ENCODE assay signal across 17 cellular contexts in the genomic region with DNA sequence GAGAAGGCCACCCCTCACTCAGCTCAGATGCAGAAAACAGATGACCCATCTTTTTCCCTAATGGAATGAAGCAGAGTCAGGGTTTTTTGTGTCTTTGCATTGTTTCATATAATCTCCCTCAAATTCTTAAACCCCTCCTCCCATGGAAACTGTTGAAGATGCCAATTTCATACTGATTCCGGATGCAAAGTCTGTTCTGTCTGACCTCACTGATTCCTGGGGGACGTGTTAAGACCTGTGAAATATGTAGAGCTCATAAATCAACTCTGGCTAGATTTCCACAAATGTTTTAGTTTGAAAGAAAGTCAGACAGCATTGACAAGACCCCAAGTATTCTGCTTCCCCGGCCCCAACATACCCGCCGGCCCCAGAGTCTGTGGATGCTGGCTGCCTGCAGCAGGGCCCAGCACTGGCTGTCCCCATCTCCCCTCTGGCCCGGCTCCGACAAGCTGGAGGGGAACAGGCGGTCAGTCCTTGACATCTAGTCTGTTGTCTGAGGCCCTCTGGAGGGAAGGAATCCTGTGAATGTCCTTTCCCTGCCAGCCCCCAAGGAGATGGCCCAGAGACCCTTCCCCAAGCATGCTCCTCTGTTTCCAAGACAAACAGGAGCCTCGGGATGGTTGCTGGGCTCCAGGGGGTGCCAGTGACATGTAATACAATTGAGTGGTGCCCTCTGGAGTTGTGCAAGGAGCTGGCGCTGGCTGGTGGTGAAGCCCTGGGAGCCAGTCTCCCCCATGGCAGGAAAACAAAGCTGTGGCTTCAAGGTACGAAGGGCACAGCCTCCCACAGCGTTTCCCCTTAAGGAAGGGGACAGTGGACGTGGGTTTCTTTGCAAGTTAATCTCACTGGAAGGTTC. TPM values are rescaled to one million over a fixed set of nuclear protein-coding genes. Genes with fewer than 3 reads are reported as not detected.
DNase-seq lines count a peak whose midpoint lies in the region; ATAC-seq and TF ChIP-seq lines count a peak whose summit lies in the region.
"Had no signal": no experiment of that assay in that cellular context is flagged by ENCODE, and none has a peak within 500 bp of the region (broad histone marks: within the 10 kb centered on the region; RNA-seq: fewer than 3 reads in every experiment).

No MANE protein-coding gene starts in this region.

- H3K9me3 ChIP-seq in BLaER1 treated with 17β-estradiol and CSF1 and Interleukin-3, amounts not matched to agents 10 nM and 100 nM (replicated peaks in 1 of 11): no peaks in the 10 kb centered on the region
- H3K9me3 ChIP-seq in left ventricle myocardium inferior (replicated peaks): no peaks in the 10 kb centered on the region
- H3K9me3 ChIP-seq in WERI-Rb-1 (ENCODE audit: severe bottlenecking): no peaks in the 10 kb centered on the region
- H3K9me3 ChIP-seq: vagina had no signal

- peak; percentile 63 to 65 for DNase-seq in cardiac fibroblast (ENCODE audit: low read depth in 2 of 2)
- no peak for DNase-seq in left ventricle myocardium inferior
- no peak for DNase-seq in 8988T
- DNase-seq in OCI-M1 (lab: John Stamatoyannopoulos, UW): no peak
- no peak for DNase-seq in WERI-Rb-1
- DNase-seq: foreskin melanocyte, mesendoderm, NCI-H187 treated with DMSO at 0.1 percent for 48 hours, NCI-H524 treated with DMSO at 0.1 percent for 48 hours, SW 1271 had no signal

- no peak overlapping the region for H3K4me3 ChIP-seq in BLaER1 treated with 17β-estradiol and CSF1 and Interleukin-3, amounts not matched to agents 10 nM and 100 nM
- H3K4me3 ChIP-seq in cardiac fibroblast (replicated peaks in 1 of 2; ENCODE audit: low read depth in 2 of 2, low read length in 2 of 2) (no peak overlapping the region), left ventricle myocardium inferior (peak overlapping the region; percentile 8), rectal smooth muscle tissue (ENCODE audit: low read length) (no peak overlapping the region), WERI-Rb-1 (ENCODE audit: low read depth, low read length) (no peak overlapping the region)
- H3K4me3 ChIP-seq: GM12878, vagina had no signal

- intact Hi-C loops in left ventricle myocardium inferior (cut with micrococcal nuclease): no loop called here

- H3K27ac ChIP-seq in BLaER1 treated with 17β-estradiol and CSF1 and Interleukin-3, amounts not matched to agents 10 nM and 100 nM: no peak overlapping the region
- H3K27ac ChIP-seq in left ventricle myocardium inferior (replicated peaks): peak overlapping the region; percentile 66
- H3K27ac ChIP-seq in rectal smooth muscle tissue (ENCODE audit: low read depth, low read length): peak overlapping the region; percentile 15
- no peak overlapping the region for H3K27ac ChIP-seq in WERI-Rb-1
- H3K27ac ChIP-seq: vagina had no signal

- H4K20me1 ChIP-seq in BLaER1 treated with 17β-estradiol and CSF1 and Interleukin-3, amounts not matched to agents 10 nM and 100 nM: no peaks in the 10 kb centered on the region

- H3K36me3 ChIP-seq in BLaER1 treated with 17β-estradiol and CSF1 and Interleukin-3, amounts not matched to agents 10 nM and 100 nM: no peaks in the 10 kb centered on the region
- H3K36me3 ChIP-seq in left ventricle myocardium inferior (no peaks in the 10 kb centered on the region), rectal smooth muscle tissue (ENCODE audit: control insufficient read depth, insufficient read depth, low read length) (no peaks in the 10 kb centered on the region), WERI-Rb-1 (no peaks in the 10 kb centered on the region)
- H3K36me3 ChIP-seq: vagina had no signal

- no peak overlapping the region for H3K9ac ChIP-seq in BLaER1 treated with 17β-estradiol and CSF1 and Interleukin-3, amounts not matched to agents 10 nM and 100 nM
- no peak overlapping the region for H3K9ac ChIP-seq in rectal smooth muscle tissue (ENCODE audit: low read length)

- no peak for ATAC-seq in HG02852 (IDR thresholded peaks at IDR 0.05; ENCODE audit: unreplicated experiment)
- ATAC-seq: GM12878, Panc1 had no signal

- no peaks in the 10 kb centered on the region for H3K27me3 ChIP-seq in BLaER1 treated with 17β-estradiol and CSF1 and Interleukin-3, amounts not matched to agents 10 nM and 100 nM
- H3K27me3 ChIP-seq in left ventricle myocardium inferior (ENCODE audit: low read depth) (peaks cover 29% of the 10 kb centered on the region), rectal smooth muscle tissue (ENCODE audit: control insufficient read depth, insufficient read depth, low read length) (no peaks in the 10 kb centered on the region), WERI-Rb-1 (ENCODE audit: insufficient read depth, low read depth, severe bottlenecking) (no peaks in the 10 kb centered on the region)
- H3K27me3 ChIP-seq: vagina had no signal

- TF ChIP-seq CTCF in cardiac fibroblast (IDR thresholded peaks at IDR 0.05; ENCODE audit: low read depth, low read length) (no peak), left ventricle myocardium inferior (IDR thresholded peaks at IDR 0.05; ENCODE audit: borderline replicate concordance) (no peak), WERI-Rb-1 (IDR thresholded peaks at IDR 0.05; ENCODE audit: low read depth, low read length) (no peak)

- H3K4me1 ChIP-seq in BLaER1 treated with 17β-estradiol and CSF1 and Interleukin-3, amounts not matched to agents 10 nM and 100 nM: peaks cover 0 to 12% (median 0%) of the 10 kb centered on the region in 10 experiments; a peak in 4 of 20 replicates
- H3K4me1 ChIP-seq in left ventricle myocardium inferior (peaks cover 38% of the 10 kb centered on the region), rectal smooth muscle tissue (ENCODE audit: control insufficient read depth, insufficient read depth, low read length) (no peaks in the 10 kb centered on the region)

- H3K4me2 ChIP-seq in BLaER1 treated with 17β-estradiol and CSF1 and Interleukin-3, amounts not matched to agents 10 nM and 100 nM: peak overlapping the region in 6 of 11 experiments; percentile 5 to 49 (median 26); a peak in 9 of 22 replicates

RNA-seq across cellular contexts. Expression of a gene that starts 22.4 kb away (rescaled TPM):
- total RNA-seq in left ventricle myocardium inferior: 62.5 TPM
- total RNA-seq: M059J had no signal

RNA-seq across cellular contexts. Expression of a gene that starts 57.8 kb away (rescaled TPM):
- 4.1 TPM for total RNA-seq in left ventricle myocardium inferior
- total RNA-seq: M059J had no signal

Comparison
In these comparisons a context has a peak if more than half of its experiments do, and no peak if none do; other contexts are left out.
1. H3K27ac ChIP-seq: peak in left ventricle myocardium inferior (single experiment) and rectal smooth muscle tissue (single experiment); none in BLaER1 treated with 17β-estradiol and CSF1 and Interleukin-3, amounts not matched to agents 10 nM and 100 nM (0 of 11) and WERI-Rb-1 (single experiment).
2. DNase-seq: peak in cardiac fibroblast (2 of 2); none in left ventricle myocardium inferior (single experiment), 8988T (single experiment), OCI-M1 (single experiment) and WERI-Rb-1 (single experiment).